12 cellular contexts compared by ENCODE assay signal in genomic region chr20:32191873-32192272, GRCh38. TPM values are rescaled to one million over a fixed set of nuclear protein-coding genes. Genes with fewer than 3 reads are reported as not detected.
DNase-seq lines count a peak whose midpoint lies in the region; ATAC-seq and TF ChIP-seq lines count a peak whose summit lies in the region.
"Had no signal": no experiment of that assay in that cellular context is flagged by ENCODE, and none has a peak within 500 bp of the region (broad histone marks: within the 10 kb centered on the region; RNA-seq: fewer than 3 reads in every experiment).

No MANE protein-coding gene starts in this region.

- H3K4me3 ChIP-seq in CD4-positive, alpha-beta memory T cell (ENCODE audit: low read length in 2 of 2) = no peak overlapping the region
- H3K4me3 ChIP-seq in HEK293 (ENCODE audit: low read depth, low read length) = no peak overlapping the region
- H3K4me3 ChIP-seq: BLaER1 treated with 17β-estradiol and CSF1 and Interleukin-3, amounts not matched to agents 10 nM and 100 nM; prostate gland had no signal

- CTCF ChIA-PET in CD4-positive, alpha-beta memory T cell (lab: Charles Lee; ENCODE audit: partially characterized antibody) = no interaction called here
- CTCF ChIA-PET in HEK293 (lab: Yijun Ruan, JAX) = no interaction called here

- no peaks in the 10 kb centered on the region for H3K9me3 ChIP-seq in CD4-positive, alpha-beta memory T cell (ENCODE audit: control insufficient read depth in 1 of 2, low read length in 2 of 2)
- H3K9me3 ChIP-seq in HEK293 (ENCODE audit: control insufficient read depth, insufficient read depth, low read depth, low read length) = no peaks in the 10 kb centered on the region
- H3K9me3 ChIP-seq: prostate gland had no signal

- intact Hi-C loops in CD4-positive, alpha-beta memory T cell (cut with micrococcal nuclease) = loop anchor here (2.0 kb wide), 1 partner anchor 15 kb away; the partner anchor contains the start of genes PLAGL2 and POFUT1

- peak overlapping the region in 4 of 8 donors; percentile 8 to 87 (median 46) for H3K4me3 Mint-ChIP-seq in CD4-positive, alpha-beta memory T cell
- H3K4me3 Mint-ChIP-seq in neural crest cell = peak overlapping the region; percentile 88
- H3K4me3 Mint-ChIP-seq: dendritic cell treated with granulocyte-macrophage colony-stimulating factor and Interleukin-4, amounts not matched to agents 40 ng/mL and 50 ng/mL, for 4 days had no signal

- H3K9me3 Mint-ChIP-seq in CD4-positive, alpha-beta memory T cell = no peaks in the 10 kb centered on the region
- no peaks in the 10 kb centered on the region for H3K9me3 Mint-ChIP-seq in neural crest cell
- H3K9me3 Mint-ChIP-seq: dendritic cell treated with granulocyte-macrophage colony-stimulating factor and Interleukin-4, amounts not matched to agents 40 ng/mL and 50 ng/mL, for 4 days had no signal

- H3K27ac ChIP-seq in CD4-positive, alpha-beta memory T cell (ENCODE audit: low read depth, low read length) = no peak overlapping the region
- no peak overlapping the region for H3K27ac ChIP-seq in HEK293 (ENCODE audit: extremely low read depth, low read depth, low read length)
- H3K27ac ChIP-seq: BLaER1 treated with 17β-estradiol and CSF1 and Interleukin-3, amounts not matched to agents 10 nM and 100 nM; prostate gland had no signal

- no peaks in the 10 kb centered on the region for H3K27me3 Mint-ChIP-seq in CD4-positive, alpha-beta memory T cell
- H3K27me3 Mint-ChIP-seq in neural crest cell (ENCODE audit: low read depth) = no peaks in the 10 kb centered on the region

- peaks cover 16% of the 10 kb centered on the region for H3K4me1 ChIP-seq in CD4-positive, alpha-beta memory T cell (ENCODE audit: insufficient read depth, low read length)
- no peaks in the 10 kb centered on the region for H3K4me1 ChIP-seq in HEK293 (ENCODE audit: control insufficient read depth, insufficient read depth, low read length)

- no peak for TF ChIP-seq CTCF in HEK293 (tag by site-specific recombination; IDR thresholded peaks at IDR 0.05)
- TF ChIP-seq CTCF in neural crest cell (conservative IDR thresholded peaks at IDR 0.05) = no peak

- peak overlapping the region in 6 of 7 donors; percentile 39 to 93 (median 62) for H3K27ac Mint-ChIP-seq in CD4-positive, alpha-beta memory T cell
- H3K27ac Mint-ChIP-seq in neural crest cell (ENCODE audit: unreplicated experiment) = no peak overlapping the region
- H3K27ac Mint-ChIP-seq: dendritic cell treated with granulocyte-macrophage colony-stimulating factor and Interleukin-4, amounts not matched to agents 40 ng/mL and 50 ng/mL, for 4 days had no signal

- H3K36me3 ChIP-seq in CD4-positive, alpha-beta memory T cell (ENCODE audit: insufficient read depth, low read length) = peaks cover 17% of the 10 kb centered on the region
- peaks cover 0 to 62% of the 10 kb centered on the region in 2 experiments; a peak in 1 of 3 replicates for H3K36me3 ChIP-seq in HEK293 (ENCODE audit: control insufficient read depth in 2 of 2, insufficient read depth in 1 of 2, low read length in 2 of 2)

- H3K36me3 Mint-ChIP-seq in CD4-positive, alpha-beta memory T cell = peaks cover 17 to 30% of the 10 kb centered on the region in 2 donors
- peaks cover 14% of the 10 kb centered on the region for H3K36me3 Mint-ChIP-seq in neural crest cell (ENCODE audit: low read depth)

- peaks cover 5 to 34% (median 20%) of the 10 kb centered on the region in 4 donors for H3K4me1 Mint-ChIP-seq in CD4-positive, alpha-beta memory T cell
- peaks cover 27% of the 10 kb centered on the region for H3K4me1 Mint-ChIP-seq in neural crest cell

- no peak for DNase-seq in CD4-positive, alpha-beta memory T cell
- DNase-seq in dedifferentiated amniotic fluid mesenchymal stem cell (ENCODE audit: extremely low spot score) = peak; percentile 23
- no peak for DNase-seq in neural crest cell (ENCODE audit: low read depth, low spot score)
- DNase-seq in NOMO-1 (lab: John Stamatoyannopoulos, UW; ENCODE audit: unreplicated experiment in 2 of 2) = no peak
- DNase-seq in DMS 273 (lab: John Stamatoyannopoulos, UW; ENCODE audit: unreplicated experiment) = no peak
- DNase-seq: amygdala, NCI-H1092 had no signal

- no peaks in the 10 kb centered on the region for H3K27me3 ChIP-seq in CD4-positive, alpha-beta memory T cell (ENCODE audit: insufficient read depth, low read length)

- POLR2A ChIA-PET in CD4-positive, alpha-beta memory T cell (lab: Charles Lee; ENCODE audit: partially characterized antibody) = interaction anchor here (1.0 to 1.5 kb wide), 2 partner anchors 13 to 15 kb away, joined by 4 to 5 read pairs; partner anchors contain the start of gene PLAGL2
- POLR2A ChIA-PET in HEK293 (lab: Yijun Ruan, JAX) = no interaction called here

- no peak for ATAC-seq in GM18867 (IDR thresholded peaks at IDR 0.05; ENCODE audit: unreplicated experiment)

TF ChIP-seq in HEK293, 187 proteins besides CTCF, POLR2A, EP300 and RAD21:
- TF ChIP-seq ZNF146 (tag by site-specific recombination; IDR thresholded peaks at IDR 0.05) (no peak), ZNF600 (tag by site-specific recombination; IDR thresholded peaks at IDR 0.05) (peak; percentile 42; the same call in 1 of the 2 replicates), ZNF549 (tag by site-specific recombination; IDR thresholded peaks at IDR 0.05) (no peak), ZFHX2 (tag by site-specific recombination; conservative IDR thresholded peaks at IDR 0.05) (peak; percentile 37; the same call in 1 of the 2 replicates)

RNA-seq across cellular contexts. Expression of gene PLAGL2, which starts 15.7 kb away (rescaled TPM):
- total RNA-seq in CD4-positive, alpha-beta memory T cell = 10 to 100 TPM; 18.7 to 20.7 TPM
- polyA plus RNA-seq in CD4-positive, alpha-beta memory T cell = 1 to 10 TPM; 1.1 to 5.3 TPM
- 70.4 and 71.1 TPM in 2 replicates for total RNA-seq in neural crest cell

RNA-seq across cellular contexts. Expression of gene POFUT1, which starts 15.8 kb away (rescaled TPM):
- 10 to 100 TPM; 19.7 to 20.8 TPM for total RNA-seq in CD4-positive, alpha-beta memory T cell
- 10 to 100 TPM; 13.0 to 17.8 TPM for polyA plus RNA-seq in CD4-positive, alpha-beta memory T cell
- 47.5 and 51.4 TPM in 2 replicates for total RNA-seq in neural crest cell
